8 cellular contexts compared by ENCODE assay signal in genomic region chr4:48963042-48963679, GRCh38. TPM values are rescaled to one million over a fixed set of nuclear protein-coding genes. Genes with fewer than 3 reads are reported as not detected.
DNase-seq lines count a peak whose midpoint lies in the region; ATAC-seq and TF ChIP-seq lines count a peak whose summit lies in the region.

No MANE protein-coding gene starts in this region.

- CTCF ChIA-PET in A673 (lab: Charles Lee) = interaction anchor here (0.9 kb wide), 1 partner anchor 385 kb away, joined by 5 read pairs; no protein-coding TSS in a partner anchor

- H3K36me3 ChIP-seq in A673 (ENCODE audit: insufficient read depth, low read length, poor library complexity, severe bottlenecking) (no peaks in the 10 kb centered on the region), spleen (no peaks in the 10 kb centered on the region)

- intact Hi-C loops in A673 (cut with micrococcal nuclease; ENCODE audit: unreplicated experiment) = loop anchor here (1.0 to 10.0 kb wide), 7 partner anchors 86 to 838 kb away; no protein-coding TSS in a partner anchor
- intact Hi-C loops in spleen (cut with DNase I; ENCODE audit: low total_unique reads) = loop anchor here (5.0 to 10.0 kb wide), 2 partner anchors 386 to 518 kb away; no protein-coding TSS in a partner anchor

- no peaks in the 10 kb centered on the region for H3K27me3 ChIP-seq in A673 (replicated peaks; ENCODE audit: insufficient read depth, low read depth, low read length, poor library complexity)
- no peaks in the 10 kb centered on the region for H3K27me3 ChIP-seq in spleen (replicated peaks in 1 of 7)

- no TSS peak for BruUV-seq in A673 (replicated peaks; lab: Mats Ljungman, UMichigan)

- ATAC-seq in GM18511 (IDR thresholded peaks at IDR 0.05; ENCODE audit: unreplicated experiment) (peak; percentile 93), HG03025 (IDR thresholded peaks at IDR 0.05; ENCODE audit: low FRiP score, unreplicated experiment) (peak; percentile 74)

- WGBS in spleen, 5 donors = 14 to 19% (median 19%) methylated on average over 5 of the region's 5 CpGs

- POLR2A ChIA-PET in A673 (lab: Charles Lee; ENCODE audit: low non-redundant PET) = no interaction called here

- peak; percentile 91 for DNase-seq in A673 (ENCODE audit: low spot score)
- peak; percentile 73 for DNase-seq in NCI-H2081 treated with DMSO at 0.1 percent for 48 hours (lab: John Stamatoyannopoulos, UW)
- DNase-seq in T1000 (lab: John Stamatoyannopoulos, UW) = peak; percentile 82
- DNase-seq in astrocyte of the cerebellum (ENCODE audit: low read depth) = peak; percentile 87
- peak in 41 of 51 donors; percentile 1 to 75 (median 33) for DNase-seq in hypothalamus (lab: John Stamatoyannopoulos, UW)
- no peak for DNase-seq in spleen

- in situ Hi-C loops in astrocyte of the cerebellum (cut with HindIII; ENCODE audit: low sequenced_read_pairs) = loop anchor here (25.0 kb wide), 1 partner anchor 401 kb away; no protein-coding TSS in a partner anchor

- no peak overlapping the region for H3K4me3 ChIP-seq in A673 (ENCODE audit: low read depth, low read length, poor library complexity, severe bottlenecking)
- no peak overlapping the region for H3K4me3 ChIP-seq in astrocyte of the cerebellum (ENCODE audit: low read depth, low read length)
- H3K4me3 ChIP-seq in spleen = no peak overlapping the region

- H3K9me3 ChIP-seq in A673 (ENCODE audit: low read depth, low read length, poor library complexity, severe bottlenecking) (no peaks in the 10 kb centered on the region), spleen (no peaks in the 10 kb centered on the region)

- TF ChIP-seq CTCF in A673 (conservative IDR thresholded peaks at IDR 0.05; ENCODE audit: low read depth, low read length) (peak; percentile 99), astrocyte of the cerebellum (IDR thresholded peaks at IDR 0.05; ENCODE audit: low read depth, low read length, missing control alignments) (peak; percentile 100), spleen (IDR thresholded peaks at IDR 0.05 in 8 of 11, conservative IDR thresholded peaks at IDR 0.05 in 3 of 11) (peak; percentile 64 to 94 (median 89))

- no peaks in the 10 kb centered on the region for H3K4me1 ChIP-seq in A673 (ENCODE audit: insufficient read depth, low read length, poor library complexity, severe bottlenecking)
- H3K4me1 ChIP-seq in spleen = no peaks in the 10 kb centered on the region

- no peak overlapping the region for H3K27ac ChIP-seq in A673 (ENCODE audit: low read depth, low read length, poor library complexity, severe bottlenecking)
- H3K27ac ChIP-seq in spleen = no peak overlapping the region

- no peak for TF ChIP-seq POLR2A in spleen (IDR thresholded peaks at IDR 0.05)

RNA-seq across cellular contexts. Expression of gene CWH43, which starts 22.9 kb away (rescaled TPM):
- total RNA-seq in A673 (2021) (not detected in 2 replicates), spleen (not detected)
- polyA plus RNA-seq in spleen = not detected

RNA-seq across cellular contexts. Expression of gene OCIAD2, which starts 56.6 kb away (rescaled TPM):
- total RNA-seq in A673 (2021) = 139 and 166 TPM in 2 replicates
- 10 to 100 TPM; 13.5 to 22.4 (median 17.6) TPM for total RNA-seq in spleen
- 10 to 100 TPM; 33.4 to 58.4 (median 37.6) TPM for polyA plus RNA-seq in spleen
